Comparison of ENCODE assay signal across 8 cellular contexts in genomic region chr14:75427126-75427481, GRCh38.
DNase-seq lines count a peak whose midpoint lies in the region; ATAC-seq and TF ChIP-seq lines count a peak whose summit lies in the region.

No MANE protein-coding gene starts in this region.

- no peaks in the 10 kb centered on the region for H3K36me3 Mint-ChIP-seq in activated naive CD8-positive, alpha-beta T cell
- peaks cover under 1 to 2% of the 10 kb centered on the region in 2 donors for H3K36me3 Mint-ChIP-seq in stimulated activated naive B cell treated with anti-CD40 and anti-IgM and Interleukin-4, amounts not matched to agents 10 μg/mL and 1 μg/mL and 100 μg/mL, for 72 hours

- H3K27me3 Mint-ChIP-seq in activated naive CD8-positive, alpha-beta T cell, result peaks cover 11% of the 10 kb centered on the region
- H3K27me3 Mint-ChIP-seq in stimulated activated naive B cell treated with anti-CD40 and anti-IgM and Interleukin-4, amounts not matched to agents 10 μg/mL and 1 μg/mL and 100 μg/mL, for 72 hours, result no peaks in the 10 kb centered on the region

- TF ChIP-seq POLR2A in GM15510 (IDR thresholded peaks at IDR 0.05; ENCODE audit: borderline replicate concordance, extremely low read depth, insufficient read length), result peak; percentile 6

- H3K9me3 Mint-ChIP-seq in activated naive CD8-positive, alpha-beta T cell (ENCODE audit: low read depth), result no peaks in the 10 kb centered on the region
- no peaks in the 10 kb centered on the region for H3K9me3 Mint-ChIP-seq in stimulated activated naive B cell treated with anti-CD40 and anti-IgM and Interleukin-4, amounts not matched to agents 10 μg/mL and 1 μg/mL and 100 μg/mL, for 72 hours

- H3K4me3 Mint-ChIP-seq in activated naive CD8-positive, alpha-beta T cell, result peak overlapping the region; percentile 62
- peak overlapping the region; percentile 82 to 83 for H3K4me3 Mint-ChIP-seq in stimulated activated naive B cell treated with anti-CD40 and anti-IgM and Interleukin-4, amounts not matched to agents 10 μg/mL and 1 μg/mL and 100 μg/mL, for 72 hours

- peaks cover 5% of the 10 kb centered on the region for H3K4me1 Mint-ChIP-seq in activated naive CD8-positive, alpha-beta T cell (ENCODE audit: low read depth)
- H3K4me1 Mint-ChIP-seq in stimulated activated naive B cell treated with anti-CD40 and anti-IgM and Interleukin-4, amounts not matched to agents 10 μg/mL and 1 μg/mL and 100 μg/mL, for 72 hours, result peaks cover 21 to 34% of the 10 kb centered on the region in 2 donors

- H3K27ac Mint-ChIP-seq in activated naive CD8-positive, alpha-beta T cell, result no peak overlapping the region
- peak overlapping the region; percentile 94 for H3K27ac Mint-ChIP-seq in stimulated activated naive B cell treated with anti-CD40 and anti-IgM and Interleukin-4, amounts not matched to agents 10 μg/mL and 1 μg/mL and 100 μg/mL, for 72 hours

- no peak for DNase-seq in stimulated activated naive B cell treated with anti-CD40 and anti-IgM and Interleukin-4, amounts not matched to agents 10 μg/mL and 1 μg/mL and 100 μg/mL, for 72 hours
- no peak for DNase-seq in COLO668 (lab: John Stamatoyannopoulos, UW; ENCODE audit: unreplicated experiment)
- DNase-seq in NOMO-1 treated with DMSO at 0.1 percent for 48 hours (lab: John Stamatoyannopoulos, UW; ENCODE audit: unreplicated experiment), result no peak
- no peak for DNase-seq in activated CD4-positive, alpha-beta T cell treated with anti-CD3 and anti-CD28 coated beads, Interleukin-2, amount 50 U/mL, for 4 hours

- H3K4me3 ChIP-seq in iPS-11a (ENCODE audit: low read depth, low read length), result peak overlapping the region; percentile 61

- ATAC-seq in HG02938 (IDR thresholded peaks at IDR 0.05; ENCODE audit: unreplicated experiment), result peak; percentile 41
- peak; percentile 54 to 55 for ATAC-seq in stimulated activated naive B cell treated with anti-CD40 and anti-IgM and Interleukin-4, amounts not matched to agents 10 μg/mL and 1 μg/mL and 100 μg/mL, for 72 hours (replicated peaks)
